8 cellular contexts compared by ENCODE assay signal in genomic region chr3:123642182-123642956, GRCh38. TPM values are rescaled to one million over a fixed set of nuclear protein-coding genes. Genes with fewer than 3 reads are reported as not detected.
A peak's percentile ranks its signal among the peaks of the same experiment; 100 is the strongest.
DNase-seq lines count a peak whose midpoint lies in the region; ATAC-seq and TF ChIP-seq lines count a peak whose summit lies in the region.

No MANE protein-coding gene starts in this region.

- H3K4me3 ChIP-seq in Jurkat, Clone E6-1 (ENCODE audit: low read length) = no peak overlapping the region

- ATAC-seq in GM21737 (IDR thresholded peaks at IDR 0.05; ENCODE audit: unreplicated experiment) (peak; percentile 77), Right ventricle myocardium superior (ENCODE audit: poor library complexity) (peak; percentile 54), GM21528 (IDR thresholded peaks at IDR 0.05; ENCODE audit: low FRiP score, unreplicated experiment) (no peak)

- peak; percentile 70 for TF ChIP-seq CTCF in progenitor cell of endocrine pancreas (IDR thresholded peaks at IDR 0.05; ENCODE audit: unreplicated experiment)

- H3K9me3 Mint-ChIP-seq in progenitor cell of endocrine pancreas (ENCODE audit: low read depth) = no peaks in the 10 kb centered on the region

- H3K27ac Mint-ChIP-seq in progenitor cell of endocrine pancreas = no peak overlapping the region

- intact Hi-C loops in Right ventricle myocardium superior (cut with DNase I) = no loop called here

- peaks cover 6% of the 10 kb centered on the region for H3K4me1 Mint-ChIP-seq in progenitor cell of endocrine pancreas (ENCODE audit: low read depth)

- no peak overlapping the region for H3K4me3 Mint-ChIP-seq in progenitor cell of endocrine pancreas (ENCODE audit: low read depth)

- H3K27me3 Mint-ChIP-seq in progenitor cell of endocrine pancreas = peaks cover 2% of the 10 kb centered on the region

- DNase-seq in GDM1 (lab: John Stamatoyannopoulos, UW) = peak; percentile 72
- peak; percentile 65 for DNase-seq in Jurkat, Clone E6-1 (ENCODE audit: low read depth, low spot score)
- DNase-seq in RKO (ENCODE audit: low spot score) = peak; percentile 90
- peak in 3 of 4 experiments; percentile 4 to 10 (median 8) for DNase-seq in activated naive CD4-positive, alpha-beta T cell (lab: John Stamatoyannopoulos, UW)
- DNase-seq in Right ventricle myocardium superior = peak; percentile 72
- peak; percentile 38 for DNase-seq in progenitor cell of endocrine pancreas (ENCODE audit: low spot score, unreplicated experiment)

- H3K36me3 Mint-ChIP-seq in progenitor cell of endocrine pancreas (ENCODE audit: insufficient read depth) = no peaks in the 10 kb centered on the region

RNA-seq across cellular contexts. Expression of gene HACD2, which starts 57.5 kb away (rescaled TPM):
- 14.5 TPM for polyA plus RNA-seq in Jurkat, Clone E6-1 (2012; ENCODE audit: insufficient read depth, insufficient read length)
- total RNA-seq in Right ventricle myocardium superior (9.1 TPM), progenitor cell of endocrine pancreas (54.4 and 57.6 TPM in 2 replicates)

Comparison
In these comparisons a context has a peak if more than half of its experiments do, and no peak if none do; other contexts are left out.
1. DNase-seq: peak in every context shown above with its lines; median percentile 90 in RKO; 72 in GDM1; 72 in Right ventricle myocardium superior; 65 in Jurkat, Clone E6-1; 38 in progenitor cell of endocrine pancreas; 8 in activated naive CD4-positive, alpha-beta T cell.